ENCODE assay signal across 17 cellular contexts in the genomic region with DNA sequence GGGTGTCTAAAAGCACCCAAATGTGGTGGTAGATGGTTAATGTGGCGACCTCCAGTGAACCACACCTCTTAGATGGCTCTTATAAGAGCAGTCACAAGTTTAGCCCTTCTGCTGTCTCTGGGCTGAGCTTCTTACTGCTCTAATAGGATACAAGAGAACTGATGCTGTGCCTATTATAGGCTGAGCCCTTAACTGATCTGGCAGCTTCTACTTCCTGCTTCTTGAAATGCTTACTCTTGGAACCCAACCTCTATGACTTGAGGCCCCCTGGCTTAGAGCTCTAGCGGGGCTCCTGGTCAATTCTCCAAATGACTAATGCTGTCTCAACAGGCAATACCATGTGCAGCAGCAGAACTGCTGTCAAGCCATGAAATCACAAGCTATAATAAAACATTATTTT. TPM values are rescaled to one million over a fixed set of nuclear protein-coding genes. Genes with fewer than 3 reads are reported as not detected.
DNase-seq lines count a peak whose midpoint lies in the region; ATAC-seq and FAIRE-seq lines count a peak whose summit lies in the region.
"Had no signal": no experiment of that assay in that cellular context is flagged by ENCODE, and none has a peak within 500 bp of the region (broad histone marks: within the 10 kb centered on the region; RNA-seq: fewer than 3 reads in every experiment).

No MANE protein-coding gene starts in this region.

- no peak overlapping the region for H3K14ac ChIP-seq in mesenchymal stem cell (ENCODE audit: low read length in 2 of 2)

- no peak overlapping the region for H2AFZ ChIP-seq in mesenchymal stem cell (ENCODE audit: low read depth, low read length)

- H3K27me3 Mint-ChIP-seq in T-helper 17 cell = peaks cover 33% of the 10 kb centered on the region

- H2BK12ac ChIP-seq in mesenchymal stem cell (ENCODE audit: low read length in 2 of 2) = no peak overlapping the region

- H3K4me2 ChIP-seq in mesenchymal stem cell (ENCODE audit: low read length, poor library complexity, severe bottlenecking) = no peak overlapping the region

- DNase-seq in T-helper 17 cell (no peak), mesenchymal stem cell (peak; percentile 4), 8988T (no peak), mucosa of gallbladder (ENCODE audit: low spot score) (no peak), HTR-8/SVneo (ENCODE audit: insufficient read length, low spot score) (no peak)
- DNase-seq: activated CD4-positive, alpha-beta T cell treated with anti-CD3 and anti-CD28 coated beads for 4 hours; activated naive CD4-positive, alpha-beta T cell treated with anti-CD3 and anti-CD28 coated beads, Interleukin-2, amount 50 U/mL, for 16 hours; effector memory CD8-positive, alpha-beta T cell; left ventricle myocardium superior; naive thymus-derived CD4-positive, alpha-beta T cell; NCI-H2029; NCI-H748 treated with DMSO at 0.1 percent for 48 hours had no signal

- no peak overlapping the region for H4K91ac ChIP-seq in mesenchymal stem cell (ENCODE audit: low read length)

- peaks cover 6% of the 10 kb centered on the region for H3K4me1 Mint-ChIP-seq in T-helper 17 cell
- H3K4me1 Mint-ChIP-seq: naive thymus-derived CD4-positive, alpha-beta T cell had no signal

- H3K4me1 ChIP-seq in mesenchymal stem cell (ENCODE audit: control insufficient read depth, insufficient read depth, low read depth, low read length) = peaks cover 1% of the 10 kb centered on the region
- H3K4me1 ChIP-seq: foreskin keratinocyte had no signal

- H2BK5ac ChIP-seq in mesenchymal stem cell (ENCODE audit: low read depth, low read length, poor library complexity, severe bottlenecking) = no peak overlapping the region

- no peak overlapping the region for H4K8ac ChIP-seq in mesenchymal stem cell (ENCODE audit: low read length)

- FAIRE-seq in HTR-8/SVneo (lab: Jason Lieb, UNC) = no peak

- H3K27ac ChIP-seq in mesenchymal stem cell (ENCODE audit: low read length, poor library complexity, severe bottlenecking) = no peak overlapping the region
- H3K27ac ChIP-seq: cardiac muscle cell, foreskin keratinocyte had no signal

- ATAC-seq in GM18511 (IDR thresholded peaks at IDR 0.05; ENCODE audit: unreplicated experiment) = peak; percentile 70
- ATAC-seq in HG03095 (IDR thresholded peaks at IDR 0.05; ENCODE audit: unreplicated experiment) = peak; percentile 64
- ATAC-seq in T-helper 17 cell = no peak
- ATAC-seq: effector memory CD8-positive, alpha-beta T cell; foreskin keratinocyte; left ventricle myocardium superior; naive thymus-derived CD4-positive, alpha-beta T cell had no signal

- WGBS in mesenchymal stem cell = 33% methylated on average over 2 of the region's 2 CpGs

- H3K9ac ChIP-seq in mesenchymal stem cell (ENCODE audit: low read length) = no peak overlapping the region

- H2BK120ac ChIP-seq in mesenchymal stem cell (ENCODE audit: low read depth, low read length) = no peak overlapping the region

- H3K79me1 ChIP-seq in mesenchymal stem cell (replicated peaks; ENCODE audit: low read length, poor library complexity, severe bottlenecking) = no peaks in the 10 kb centered on the region

- peak overlapping the region; percentile 27 for H3K27ac Mint-ChIP-seq in T-helper 17 cell
- H3K27ac Mint-ChIP-seq: effector memory CD8-positive, alpha-beta T cell; naive thymus-derived CD4-positive, alpha-beta T cell; T-helper 1 cell treated with Interleukin-12 subunit alpha and Interleukin-12 subunit beta and Interleukin-4 antibody, amounts not matched to agents 30 μg/mL and 1 μg/mL, for 36 hours had no signal

- no peaks in the 10 kb centered on the region for H3K27me3 ChIP-seq in mesenchymal stem cell (ENCODE audit: control insufficient read depth in 1 of 2, insufficient read depth in 1 of 2, low read length in 2 of 2)
- H3K27me3 ChIP-seq: cardiac muscle cell, foreskin keratinocyte had no signal

- H3K4me3 ChIP-seq in mesenchymal stem cell (ENCODE audit: insufficient read depth in 1 of 2, low read depth in 1 of 2, low read length in 2 of 2) = no peak overlapping the region
- H3K4me3 ChIP-seq: cardiac muscle cell had no signal

- H3K4ac ChIP-seq in mesenchymal stem cell (ENCODE audit: low read depth in 1 of 2, low read length in 2 of 2) = no peak overlapping the region

- no peaks in the 10 kb centered on the region for H3K36me3 ChIP-seq in mesenchymal stem cell (ENCODE audit: control insufficient read depth in 1 of 2, insufficient read depth in 2 of 2, low read depth in 1 of 2, low read length in 2 of 2)
- H3K36me3 ChIP-seq: cardiac muscle cell had no signal

- no peak overlapping the region for H2AK5ac ChIP-seq in mesenchymal stem cell (ENCODE audit: low read length, severe bottlenecking)

- H2BK15ac ChIP-seq in mesenchymal stem cell (ENCODE audit: low read depth, poor library complexity, severe bottlenecking) = no peak overlapping the region

- H3K23ac ChIP-seq in mesenchymal stem cell (ENCODE audit: low read length in 2 of 2) = no peak overlapping the region

- H3K9me3 ChIP-seq in T-helper 17 cell (ENCODE audit: control insufficient read depth, low read length, poor library complexity, severe bottlenecking) = no peaks in the 10 kb centered on the region
- H3K9me3 ChIP-seq in mesenchymal stem cell (ENCODE audit: control insufficient read depth, low read length) = no peaks in the 10 kb centered on the region

- H3K36me3 Mint-ChIP-seq in T-helper 17 cell (ENCODE audit: low read depth) = peaks cover 5% of the 10 kb centered on the region
- H3K36me3 Mint-ChIP-seq: naive thymus-derived CD4-positive, alpha-beta T cell had no signal

- H3K18ac ChIP-seq in mesenchymal stem cell (ENCODE audit: low read depth in 1 of 2, low read length in 2 of 2) = no peak overlapping the region

- no peak overlapping the region for H3K4me3 Mint-ChIP-seq in T-helper 17 cell
- H3K4me3 Mint-ChIP-seq: effector memory CD8-positive, alpha-beta T cell; naive thymus-derived CD4-positive, alpha-beta T cell; T-helper 1 cell treated with Interleukin-12 subunit alpha and Interleukin-12 subunit beta and Interleukin-4 antibody, amounts not matched to agents 30 μg/mL and 1 μg/mL, for 36 hours had no signal

RNA-seq across cellular contexts. Expression of gene LSM8, which starts 35.0 kb away (rescaled TPM):
- 10 to 100 TPM; 40.2 to 41.7 TPM for total RNA-seq in T-helper 17 cell
- 41.2 TPM for polyA plus RNA-seq in mesenchymal stem cell (2013, experiment 1 of 2)
- polyA plus RNA-seq in mesenchymal stem cell (2013, experiment 2 of 2) = 43.4 TPM
- total RNA-seq in mucosa of gallbladder = 20.0 TPM
